Comparison of ENCODE assay signal across 11 cellular contexts in the genomic region with DNA sequence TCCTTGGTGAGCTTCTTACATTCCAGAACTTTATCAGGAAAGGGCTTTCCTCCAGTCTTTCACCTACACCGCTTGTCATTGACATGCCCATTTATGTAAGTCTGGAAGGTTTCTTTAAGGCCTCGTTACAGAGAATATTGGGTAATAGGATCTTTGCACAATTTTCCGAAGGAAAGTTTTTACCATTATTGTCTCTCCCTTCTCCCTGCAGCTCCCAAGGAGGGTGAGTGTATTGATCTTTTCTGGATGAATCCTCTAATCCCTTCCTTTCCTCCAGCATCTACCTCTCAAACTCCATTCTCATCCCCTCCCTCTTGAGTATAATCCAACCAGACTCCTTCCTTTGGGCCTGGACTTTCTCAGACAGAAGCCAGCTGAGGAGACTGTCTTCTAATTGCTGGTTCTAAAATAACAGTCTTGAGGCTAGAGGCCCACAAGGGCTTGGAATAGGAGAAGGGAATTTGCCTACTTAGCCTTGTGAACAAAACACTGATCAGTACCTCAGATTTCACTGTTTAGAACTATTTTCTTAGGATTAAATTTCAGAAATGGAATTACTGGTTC. TPM values are rescaled to one million over a fixed set of nuclear protein-coding genes. Genes with fewer than 3 reads are reported as not detected.
DNase-seq lines count a peak whose midpoint lies in the region; ATAC-seq and TF ChIP-seq lines count a peak whose summit lies in the region.
"Had no signal": no experiment of that assay in that cellular context is flagged by ENCODE, and none has a peak within 500 bp of the region (broad histone marks: within the 10 kb centered on the region; RNA-seq: fewer than 3 reads in every experiment).

No MANE protein-coding gene starts in this region.

- H2AFZ ChIP-seq in H9 (ENCODE audit: low read length) (no peak overlapping the region), SK-N-SH (ENCODE audit: low read depth) (no peak overlapping the region)

- no peak overlapping the region for H3K4me3 Mint-ChIP-seq in H9

- peak overlapping the region in 2 of 3 experiments; percentile 16 to 77; a peak in 4 of 7 replicates for H3K27ac Mint-ChIP-seq in H9

- H3K4me1 ChIP-seq in H9 (ENCODE audit: insufficient read depth, low read length) (no peaks in the 10 kb centered on the region), SK-N-SH (ENCODE audit: control insufficient read depth in 1 of 2, insufficient read depth in 2 of 2, low read depth in 1 of 2, low read length in 1 of 2) (peaks cover 3 to 24% of the 10 kb centered on the region in 2 experiments; a peak in 3 of 4 replicates), left ventricle myocardium inferior (peaks cover 98% of the 10 kb centered on the region)

- POLR2A ChIA-PET in SK-N-SH (lab: Yijun Ruan, JAX) (no interaction called here), RWPE1 (lab: Yijun Ruan, JAX; ENCODE audit: low non-redundant PET) (no interaction called here)

- no peak overlapping the region for H2BK20ac ChIP-seq in H9 (ENCODE audit: low read depth, low read length, poor library complexity, severe bottlenecking)

- no peaks in the 10 kb centered on the region for H3K9me3 Mint-ChIP-seq in H9

- peaks cover 8% of the 10 kb centered on the region for H3K79me1 ChIP-seq in H9 (ENCODE audit: insufficient read depth, low read depth, low read length, poor library complexity, severe bottlenecking)

- CTCF ChIA-PET in SK-N-SH (lab: Yijun Ruan, JAX) (interaction anchor here (1.0 to 1.7 kb wide), 2 partner anchors 22 to 40 kb away, joined by 3 to 4 read pairs; no protein-coding TSS in a partner anchor), RWPE1 (lab: Yijun Ruan, JAX) (interaction anchor here (1.2 kb wide), 1 partner anchor 19 kb away, joined by 3 read pairs; no protein-coding TSS in a partner anchor)

- peaks cover 8 to 13% of the 10 kb centered on the region in 2 experiments for H3K4me1 Mint-ChIP-seq in H9

- no peak overlapping the region for H3K18ac ChIP-seq in H9 (ENCODE audit: insufficient read length, low read depth, low read length)

- H2BK5ac ChIP-seq in H9 (ENCODE audit: insufficient read length, low read length), result no peak overlapping the region

- no CpG with 5 or more reads among the region's 3 CpGs for WGBS in H9 (ENCODE audit: extremely low coverage, insufficient read length, low lambda C conversion rate)
- 89% methylated on average over 3 of the region's 3 CpGs for WGBS in SK-N-SH (ENCODE audit: low lambda C conversion rate)

- H3K9ac ChIP-seq in H9 (ENCODE audit: extremely low read depth, insufficient read length, low read length) (no peak overlapping the region), SK-N-SH (no peak overlapping the region)

- H3K23me2 ChIP-seq in H9 (ENCODE audit: insufficient read length, low read depth, low read length, poor library complexity, severe bottlenecking), result no peaks in the 10 kb centered on the region

- no peak overlapping the region for H3K4me3 ChIP-seq in SK-N-SH (ENCODE audit: low read depth in 2 of 2, low read length in 1 of 2)
- no peak overlapping the region for H3K4me3 ChIP-seq in left ventricle myocardium inferior
- H3K4me3 ChIP-seq: pancreas had no signal

- no peaks in the 10 kb centered on the region for H3K9me2 ChIP-seq in SK-N-SH

- DNase-seq in H9 (no peak), SK-N-SH (no peak), left ventricle myocardium inferior (no peak), sciatic nerve (ENCODE audit: low spot score) (no peak), RWPE1 (ENCODE audit: low spot score) (no peak)
- DNase-seq: NCI-H2081 treated with DMSO at 0.1 percent for 48 hours, pancreas had no signal

- H4K91ac ChIP-seq in H9 (ENCODE audit: insufficient read length, low read depth, low read length), result no peak overlapping the region

- no peak overlapping the region for H3K4ac ChIP-seq in H9 (ENCODE audit: low read depth, low read length)

- no peaks in the 10 kb centered on the region for H3K36me3 ChIP-seq in SK-N-SH (replicated peaks in 1 of 2; ENCODE audit: control insufficient read depth in 1 of 2, insufficient read depth in 2 of 2, low read length in 1 of 2)
- no peaks in the 10 kb centered on the region for H3K36me3 ChIP-seq in left ventricle myocardium inferior
- H3K36me3 ChIP-seq: pancreas had no signal

- H3T11ph ChIP-seq in H9 (ENCODE audit: low read length), result no peak overlapping the region

- no peak overlapping the region for H2BK12ac ChIP-seq in H9 (ENCODE audit: insufficient read length, low read depth, low read length)

- no peak overlapping the region for H3K23ac ChIP-seq in H9 (ENCODE audit: insufficient read length, low read depth, low read length)

- H2BK15ac ChIP-seq in H9 (ENCODE audit: low read depth, low read length), result no peak overlapping the region

- H3K79me2 ChIP-seq in H9 (ENCODE audit: insufficient read depth, low read length) (peaks cover 12% of the 10 kb centered on the region; the same call in 1 of the 2 replicates), SK-N-SH (ENCODE audit: insufficient read depth) (peaks cover 100% of the 10 kb centered on the region)

- no peak for TF ChIP-seq EP300 in SK-N-SH (IDR thresholded peaks at IDR 0.05; ENCODE audit: borderline replicate concordance in 1 of 2, low read depth in 1 of 2, low read length in 1 of 2)

- H3K27ac ChIP-seq in H9 (ENCODE audit: insufficient read length, low read depth, low read length), result no peak overlapping the region
- peak overlapping the region; percentile 29 to 62; a peak in 3 of 4 replicates for H3K27ac ChIP-seq in SK-N-SH (ENCODE audit: low read depth in 2 of 2, low read length in 1 of 2)
- H3K27ac ChIP-seq in left ventricle myocardium inferior (replicated peaks), result peak overlapping the region; percentile 41
- H3K27ac ChIP-seq in RWPE1, result no peak overlapping the region
- H3K27ac ChIP-seq: pancreas had no signal

- H2BK120ac ChIP-seq in H9 (ENCODE audit: low read depth, low read length, poor library complexity, severe bottlenecking), result no peak overlapping the region

- no peak overlapping the region for H3K14ac ChIP-seq in H9 (ENCODE audit: insufficient read depth, low read length)

- no peak overlapping the region for H2AK5ac ChIP-seq in H9 (ENCODE audit: insufficient read length, low read length)

- no peak overlapping the region for H3K56ac ChIP-seq in H9 (ENCODE audit: insufficient read length, low read depth, low read length)

- ATAC-seq in sciatic nerve (peak; percentile 32), HG03135 (IDR thresholded peaks at IDR 0.05; ENCODE audit: unreplicated experiment) (no peak), HG03025 (IDR thresholded peaks at IDR 0.05; ENCODE audit: low FRiP score, unreplicated experiment) (no peak), HG03196 (IDR thresholded peaks at IDR 0.05; ENCODE audit: unreplicated experiment) (no peak)
- ATAC-seq: HCT116 had no signal

- TF ChIP-seq CTCF in H9 (conservative IDR thresholded peaks at IDR 0.05), result no peak
- TF ChIP-seq CTCF in SK-N-SH (IDR thresholded peaks at IDR 0.05), result no peak
- TF ChIP-seq CTCF in left ventricle myocardium inferior (IDR thresholded peaks at IDR 0.05; ENCODE audit: borderline replicate concordance), result no peak
- TF ChIP-seq CTCF in RWPE1 (conservative IDR thresholded peaks at IDR 0.05; ENCODE audit: low read depth), result no peak

- H4K20me1 ChIP-seq in H9 (ENCODE audit: control insufficient read depth, insufficient read depth, insufficient read length) (no peaks in the 10 kb centered on the region), SK-N-SH (ENCODE audit: insufficient read depth) (peaks cover 95% of the 10 kb centered on the region)

- no peak for TF ChIP-seq RAD21 in SK-N-SH (IDR thresholded peaks at IDR 0.05; ENCODE audit: low read length)

- peaks cover 0 to 8% (median 3%) of the 10 kb centered on the region in 3 experiments; a peak in 3 of 7 replicates for H3K36me3 Mint-ChIP-seq in H9 (ENCODE audit: insufficient read depth in 1 of 3, low read depth in 3 of 3)

- no peak overlapping the region for H4K5ac ChIP-seq in H9 (ENCODE audit: insufficient read length, low read depth, low read length)

- no peaks in the 10 kb centered on the region for H3K27me3 Mint-ChIP-seq in H9 (ENCODE audit: low read depth)

- H3K9me3 ChIP-seq in H9 (ENCODE audit: control insufficient read depth, low read depth, low read length) (no peaks in the 10 kb centered on the region), SK-N-SH (no peaks in the 10 kb centered on the region), left ventricle myocardium inferior (replicated peaks) (no peaks in the 10 kb centered on the region)
- H3K9me3 ChIP-seq: pancreas had no signal

- intact Hi-C loops in left ventricle myocardium inferior (cut with micrococcal nuclease), result no loop called here
- intact Hi-C loops in sciatic nerve (cut with DNase I), result no loop called here

- H3K4me2 ChIP-seq in H9 (ENCODE audit: insufficient read depth, insufficient read length, low read length) (no peak overlapping the region), SK-N-SH (0 out of 2 replicates have a peak overlapping the region, but pooled peaks have one; percentile 10)

- no peaks in the 10 kb centered on the region for H3K27me3 ChIP-seq in H9 (ENCODE audit: insufficient read depth, low read length)
- H3K27me3 ChIP-seq in SK-N-SH (ENCODE audit: insufficient read depth), result no peaks in the 10 kb centered on the region
- H3K27me3 ChIP-seq in left ventricle myocardium inferior (ENCODE audit: low read depth), result no peaks in the 10 kb centered on the region
- H3K27me3 ChIP-seq: pancreas had no signal

- no peak overlapping the region for H4K8ac ChIP-seq in H9 (replicated peaks; ENCODE audit: insufficient read length, low read depth, low read length)

- peaks cover 10% of the 10 kb centered on the region for H3F3A ChIP-seq in SK-N-SH (replicated peaks; ENCODE audit: insufficient read depth)

TF ChIP-seq in SK-N-SH, 30 proteins besides CTCF, POLR2A, EP300 and RAD21:
- peak; percentile 48 for TF ChIP-seq PBX3 (IDR thresholded peaks at IDR 0.05)
- TF ChIP-seq JUND (IDR thresholded peaks at IDR 0.05), result no peak
- peak; percentile 61 for TF ChIP-seq TCF12 (IDR thresholded peaks at IDR 0.05)

RNA-seq across cellular contexts. Expression of gene WNK1, which starts 21.8 kb away (rescaled TPM):
- total RNA-seq in H9 (2021) (110 and 117 TPM in 2 replicates), left ventricle myocardium inferior (289 TPM), sciatic nerve (238 TPM)
- 28.8 and 30.5 TPM in 2 replicates for polyA plus RNA-seq in SK-N-SH (2012; rRNA removed)
- polyA plus RNA-seq in SK-N-SH (2012; cell fraction: cytosol; rRNA removed), result 17.4 and 26.0 TPM in 2 replicates
- polyA plus RNA-seq in SK-N-SH (2012; cell fraction: nucleus; rRNA removed), result 43.2 and 69.2 TPM in 2 replicates

Comparison
In these comparisons a context has a peak if more than half of its experiments do, and no peak if none do; other contexts are left out.
1. H3K27ac ChIP-seq: peak in SK-N-SH (2 of 2) and left ventricle myocardium inferior (single experiment); none in H9 (single experiment) and RWPE1 (single experiment).